ENCODE assay signal across 1 cellular context in the genomic region with DNA sequence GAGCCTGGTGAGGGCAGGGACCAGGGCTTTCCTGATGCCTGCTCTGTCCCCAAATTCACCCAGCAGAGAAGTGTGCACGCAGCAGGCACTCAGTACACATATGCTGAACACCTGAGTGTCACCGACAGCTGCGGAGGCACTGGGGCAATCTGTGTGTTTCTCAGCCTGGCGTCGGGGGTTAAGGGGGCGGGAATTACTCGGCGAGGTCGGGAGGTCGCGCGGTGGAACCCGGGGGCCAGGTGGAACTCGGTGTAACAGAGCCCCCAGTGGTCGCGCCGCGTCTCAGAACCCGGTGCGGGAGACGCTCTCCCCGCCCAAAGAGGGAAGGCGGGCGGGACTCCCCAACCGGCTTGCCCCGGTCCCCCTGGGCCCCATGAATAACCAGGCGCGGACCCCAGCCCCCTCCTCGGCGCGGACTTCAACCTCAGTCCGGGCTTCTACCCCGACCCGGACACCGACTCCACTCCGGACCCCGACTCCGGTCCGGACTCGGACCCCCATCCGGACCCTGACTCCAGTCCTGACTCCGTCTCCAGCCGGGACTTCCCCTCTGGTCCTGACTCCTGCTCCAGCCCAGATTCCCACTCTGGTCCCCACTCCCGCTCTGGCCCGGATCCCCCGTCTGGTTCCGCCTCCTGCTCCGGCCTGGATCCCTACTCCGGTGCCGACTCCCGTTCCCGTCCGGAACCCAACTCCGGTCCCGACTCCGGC.
A peak's percentile ranks its signal among the peaks of the same experiment; 100 is the strongest.
TF ChIP-seq lines count a peak whose summit lies in the region.

A gene with protein sequence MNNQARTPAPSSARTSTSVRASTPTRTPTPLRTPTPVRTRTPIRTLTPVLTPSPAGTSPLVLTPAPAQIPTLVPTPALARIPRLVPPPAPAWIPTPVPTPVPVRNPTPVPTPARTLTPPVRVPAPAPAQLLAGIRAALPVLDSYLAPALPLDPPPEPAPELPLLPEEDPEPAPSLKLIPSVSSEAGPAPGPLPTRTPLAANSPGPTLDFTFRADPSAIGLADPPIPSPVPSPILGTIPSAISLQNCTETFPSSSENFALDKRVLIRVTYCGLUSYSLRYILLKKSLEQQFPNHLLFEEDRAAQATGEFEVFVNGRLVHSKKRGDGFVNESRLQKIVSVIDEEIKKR (plus strand): TSS at position 300 of the 711 bp plus-strand sequence. CDS start 74 bp downstream, at position 374.

TF ChIP-seq in H1, 55 proteins besides CTCF, POLR2A, EP300 and RAD21 (continues in another document):
- TF ChIP-seq TEAD4 (IDR thresholded peaks at IDR 0.05; ENCODE audit: low read depth, low read length) (peak; percentile 19; the same call in 1 of the 2 replicates), SRF (IDR thresholded peaks at IDR 0.05; ENCODE audit: low read depth, low read length) (no peak), CHD2 (IDR thresholded peaks at IDR 0.05; ENCODE audit: low read length) (peak; percentile 52; the same call in 1 of the 2 replicates), POU5F1 (IDR thresholded peaks at IDR 0.05; ENCODE audit: low read depth, low read length) (no peak), KDM4A (IDR thresholded peaks at IDR 0.05; ENCODE audit: low read depth, low read length, severe bottlenecking) (peak; percentile 82), JUN (IDR thresholded peaks at IDR 0.05; ENCODE audit: low read depth, low read length) (0 out of 2 replicates have a peak, but pooled peaks have one; percentile 39), CBX5 (IDR thresholded peaks at IDR 0.05; ENCODE audit: low read depth, low read length) (no peak), KDM5A (IDR thresholded peaks at IDR 0.05; ENCODE audit: low read length) (no peak), PHF8 (conservative IDR thresholded peaks at IDR 0.05; ENCODE audit: low read depth, low read length) (peak; percentile 44; the same call in 1 of the 2 replicates), SIX5 (IDR thresholded peaks at IDR 0.05; ENCODE audit: low read depth, low read length) (no peak), YY1 (IDR thresholded peaks at IDR 0.05; ENCODE audit: low read depth, low read length) (no peak), EGR1 (IDR thresholded peaks at IDR 0.05; ENCODE audit: borderline replicate concordance, low read depth, low read length) (no peak), FOSL1 (IDR thresholded peaks at IDR 0.05; ENCODE audit: insufficient read depth, low read depth, low read length) (no peak), RNF2 (IDR thresholded peaks at IDR 0.05; ENCODE audit: borderline replicate concordance, low read depth, low read length, missing control alignments, poor library complexity, severe bottlenecking) (no peak), SAP30 (IDR thresholded peaks at IDR 0.05; ENCODE audit: insufficient read depth, insufficient replicate concordance, low read length) (no peak), CHD1 (IDR thresholded peaks at IDR 0.05; ENCODE audit: low read depth, low read length) (no peak), RXRA (IDR thresholded peaks at IDR 0.05; ENCODE audit: insufficient read depth, low read depth, low read length) (no peak), TAF1 (IDR thresholded peaks at IDR 0.05; ENCODE audit: low read depth, low read length) (peak; percentile 76), NANOG (IDR thresholded peaks at IDR 0.05; ENCODE audit: insufficient read depth, low read depth, low read length, poor library complexity, severe bottlenecking) (no peak), BCL11A (IDR thresholded peaks at IDR 0.05; ENCODE audit: low read depth in 2 of 2, low read length in 2 of 2) (no peak), KDM1A (IDR thresholded peaks at IDR 0.05; ENCODE audit: borderline replicate concordance, low read length) (no peak), CTBP2 (IDR thresholded peaks at IDR 0.05; ENCODE audit: borderline replicate concordance, insufficient read depth, insufficient read length, low read length) (peak; percentile 41), JUND (IDR thresholded peaks at IDR 0.05; ENCODE audit: low read length) (no peak), CREB1 (IDR thresholded peaks at IDR 0.05) (peak; percentile 52; the same call in 1 of the 2 replicates), SIN3A (conservative IDR thresholded peaks at IDR 0.05 in 1 of 2, IDR thresholded peaks at IDR 0.05 in 1 of 2; ENCODE audit: low read depth in 1 of 2, low read length in 2 of 2) (peak; percentile 65 to 75; a peak in 1 of 4 replicates), TBP (IDR thresholded peaks at IDR 0.05; ENCODE audit: low read depth, low read length) (peak; percentile 54; the same call in 1 of the 2 replicates), CBX8 (IDR thresholded peaks at IDR 0.05; ENCODE audit: borderline replicate concordance, low read depth, low read length) (no peak), CEBPB (IDR thresholded peaks at IDR 0.05; ENCODE audit: low read depth, low read length) (no peak), BRCA1 (IDR thresholded peaks at IDR 0.05; ENCODE audit: low read depth, low read length) (no peak), RFX5 (IDR thresholded peaks at IDR 0.05; ENCODE audit: borderline replicate concordance, low read depth, low read length) (peak; percentile 73), EZH2 (IDR thresholded peaks at IDR 0.05; ENCODE audit: low read depth, low read length, severe bottlenecking) (no peak), SP4 (IDR thresholded peaks at IDR 0.05; ENCODE audit: low read length) (0 out of 2 replicates have a peak, but pooled peaks have one; percentile 44), TAF7 (optimal IDR thresholded peaks at IDR 0.05; ENCODE audit: borderline replicate concordance, low read depth, low read length) (peak; percentile 35), TCF12 (IDR thresholded peaks at IDR 0.05; ENCODE audit: low read depth, low read length) (no peak), GTF2F1 (IDR thresholded peaks at IDR 0.05; ENCODE audit: borderline replicate concordance, low read depth, low read length) (0 out of 2 replicates have a peak, but pooled peaks have one; percentile 32), POLR2AphosphoS5 (IDR thresholded peaks at IDR 0.05; ENCODE audit: low read depth, low read length) (no peak), HDAC6 (IDR thresholded peaks at IDR 0.05; ENCODE audit: low read depth, low read length) (no peak), SP1 (IDR thresholded peaks at IDR 0.05; ENCODE audit: low read depth, low read length) (peak; percentile 100), SP2 (IDR thresholded peaks at IDR 0.05; ENCODE audit: low read length) (no peak), ASH2L (IDR thresholded peaks at IDR 0.05; ENCODE audit: low read length) (peak; percentile 74), BACH1 (IDR thresholded peaks at IDR 0.05; ENCODE audit: low read length) (peak; percentile 56), ZNF274 (IDR thresholded peaks at IDR 0.05; ENCODE audit: borderline replicate concordance, extremely low read depth, low read length) (no peak), MAFK (IDR thresholded peaks at IDR 0.05; ENCODE audit: low read depth, low read length) (no peak), SUZ12 (IDR thresholded peaks at IDR 0.05; ENCODE audit: low read length) (no peak; the same call in 1 of the 2 replicates), GABPA (IDR thresholded peaks at IDR 0.05; ENCODE audit: borderline replicate concordance, insufficient read depth, low read length) (peak; percentile 73; the same call in 1 of the 2 replicates)
- TF ChIP-seq, protein P1, sequence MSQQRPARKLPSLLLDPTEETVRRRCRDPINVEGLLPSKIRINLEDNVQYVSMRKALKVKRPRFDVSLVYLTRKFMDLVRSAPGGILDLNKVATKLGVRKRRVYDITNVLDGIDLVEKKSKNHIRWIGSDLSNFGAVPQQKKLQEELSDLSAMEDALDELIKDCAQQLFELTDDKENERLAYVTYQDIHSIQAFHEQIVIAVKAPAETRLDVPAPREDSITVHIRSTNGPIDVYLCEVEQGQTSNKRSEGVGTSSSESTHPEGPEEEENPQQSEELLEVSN (IDR thresholded peaks at IDR 0.05) = peak; percentile 58; the same call in 1 of the 2 replicates
- TF ChIP-seq, protein P2, sequence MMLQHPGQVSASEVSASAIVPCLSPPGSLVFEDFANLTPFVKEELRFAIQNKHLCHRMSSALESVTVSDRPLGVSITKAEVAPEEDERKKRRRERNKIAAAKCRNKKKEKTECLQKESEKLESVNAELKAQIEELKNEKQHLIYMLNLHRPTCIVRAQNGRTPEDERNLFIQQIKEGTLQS (IDR thresholded peaks at IDR 0.05; ENCODE audit: insufficient read depth, low read depth, low read length) = no peak
- TF ChIP-seq, protein P3, sequence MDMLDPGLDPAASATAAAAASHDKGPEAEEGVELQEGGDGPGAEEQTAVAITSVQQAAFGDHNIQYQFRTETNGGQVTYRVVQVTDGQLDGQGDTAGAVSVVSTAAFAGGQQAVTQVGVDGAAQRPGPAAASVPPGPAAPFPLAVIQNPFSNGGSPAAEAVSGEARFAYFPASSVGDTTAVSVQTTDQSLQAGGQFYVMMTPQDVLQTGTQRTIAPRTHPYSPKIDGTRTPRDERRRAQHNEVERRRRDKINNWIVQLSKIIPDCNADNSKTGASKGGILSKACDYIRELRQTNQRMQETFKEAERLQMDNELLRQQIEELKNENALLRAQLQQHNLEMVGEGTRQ (IDR thresholded peaks at IDR 0.05; ENCODE audit: low read length) = no peak
- TF ChIP-seq, protein P4, sequence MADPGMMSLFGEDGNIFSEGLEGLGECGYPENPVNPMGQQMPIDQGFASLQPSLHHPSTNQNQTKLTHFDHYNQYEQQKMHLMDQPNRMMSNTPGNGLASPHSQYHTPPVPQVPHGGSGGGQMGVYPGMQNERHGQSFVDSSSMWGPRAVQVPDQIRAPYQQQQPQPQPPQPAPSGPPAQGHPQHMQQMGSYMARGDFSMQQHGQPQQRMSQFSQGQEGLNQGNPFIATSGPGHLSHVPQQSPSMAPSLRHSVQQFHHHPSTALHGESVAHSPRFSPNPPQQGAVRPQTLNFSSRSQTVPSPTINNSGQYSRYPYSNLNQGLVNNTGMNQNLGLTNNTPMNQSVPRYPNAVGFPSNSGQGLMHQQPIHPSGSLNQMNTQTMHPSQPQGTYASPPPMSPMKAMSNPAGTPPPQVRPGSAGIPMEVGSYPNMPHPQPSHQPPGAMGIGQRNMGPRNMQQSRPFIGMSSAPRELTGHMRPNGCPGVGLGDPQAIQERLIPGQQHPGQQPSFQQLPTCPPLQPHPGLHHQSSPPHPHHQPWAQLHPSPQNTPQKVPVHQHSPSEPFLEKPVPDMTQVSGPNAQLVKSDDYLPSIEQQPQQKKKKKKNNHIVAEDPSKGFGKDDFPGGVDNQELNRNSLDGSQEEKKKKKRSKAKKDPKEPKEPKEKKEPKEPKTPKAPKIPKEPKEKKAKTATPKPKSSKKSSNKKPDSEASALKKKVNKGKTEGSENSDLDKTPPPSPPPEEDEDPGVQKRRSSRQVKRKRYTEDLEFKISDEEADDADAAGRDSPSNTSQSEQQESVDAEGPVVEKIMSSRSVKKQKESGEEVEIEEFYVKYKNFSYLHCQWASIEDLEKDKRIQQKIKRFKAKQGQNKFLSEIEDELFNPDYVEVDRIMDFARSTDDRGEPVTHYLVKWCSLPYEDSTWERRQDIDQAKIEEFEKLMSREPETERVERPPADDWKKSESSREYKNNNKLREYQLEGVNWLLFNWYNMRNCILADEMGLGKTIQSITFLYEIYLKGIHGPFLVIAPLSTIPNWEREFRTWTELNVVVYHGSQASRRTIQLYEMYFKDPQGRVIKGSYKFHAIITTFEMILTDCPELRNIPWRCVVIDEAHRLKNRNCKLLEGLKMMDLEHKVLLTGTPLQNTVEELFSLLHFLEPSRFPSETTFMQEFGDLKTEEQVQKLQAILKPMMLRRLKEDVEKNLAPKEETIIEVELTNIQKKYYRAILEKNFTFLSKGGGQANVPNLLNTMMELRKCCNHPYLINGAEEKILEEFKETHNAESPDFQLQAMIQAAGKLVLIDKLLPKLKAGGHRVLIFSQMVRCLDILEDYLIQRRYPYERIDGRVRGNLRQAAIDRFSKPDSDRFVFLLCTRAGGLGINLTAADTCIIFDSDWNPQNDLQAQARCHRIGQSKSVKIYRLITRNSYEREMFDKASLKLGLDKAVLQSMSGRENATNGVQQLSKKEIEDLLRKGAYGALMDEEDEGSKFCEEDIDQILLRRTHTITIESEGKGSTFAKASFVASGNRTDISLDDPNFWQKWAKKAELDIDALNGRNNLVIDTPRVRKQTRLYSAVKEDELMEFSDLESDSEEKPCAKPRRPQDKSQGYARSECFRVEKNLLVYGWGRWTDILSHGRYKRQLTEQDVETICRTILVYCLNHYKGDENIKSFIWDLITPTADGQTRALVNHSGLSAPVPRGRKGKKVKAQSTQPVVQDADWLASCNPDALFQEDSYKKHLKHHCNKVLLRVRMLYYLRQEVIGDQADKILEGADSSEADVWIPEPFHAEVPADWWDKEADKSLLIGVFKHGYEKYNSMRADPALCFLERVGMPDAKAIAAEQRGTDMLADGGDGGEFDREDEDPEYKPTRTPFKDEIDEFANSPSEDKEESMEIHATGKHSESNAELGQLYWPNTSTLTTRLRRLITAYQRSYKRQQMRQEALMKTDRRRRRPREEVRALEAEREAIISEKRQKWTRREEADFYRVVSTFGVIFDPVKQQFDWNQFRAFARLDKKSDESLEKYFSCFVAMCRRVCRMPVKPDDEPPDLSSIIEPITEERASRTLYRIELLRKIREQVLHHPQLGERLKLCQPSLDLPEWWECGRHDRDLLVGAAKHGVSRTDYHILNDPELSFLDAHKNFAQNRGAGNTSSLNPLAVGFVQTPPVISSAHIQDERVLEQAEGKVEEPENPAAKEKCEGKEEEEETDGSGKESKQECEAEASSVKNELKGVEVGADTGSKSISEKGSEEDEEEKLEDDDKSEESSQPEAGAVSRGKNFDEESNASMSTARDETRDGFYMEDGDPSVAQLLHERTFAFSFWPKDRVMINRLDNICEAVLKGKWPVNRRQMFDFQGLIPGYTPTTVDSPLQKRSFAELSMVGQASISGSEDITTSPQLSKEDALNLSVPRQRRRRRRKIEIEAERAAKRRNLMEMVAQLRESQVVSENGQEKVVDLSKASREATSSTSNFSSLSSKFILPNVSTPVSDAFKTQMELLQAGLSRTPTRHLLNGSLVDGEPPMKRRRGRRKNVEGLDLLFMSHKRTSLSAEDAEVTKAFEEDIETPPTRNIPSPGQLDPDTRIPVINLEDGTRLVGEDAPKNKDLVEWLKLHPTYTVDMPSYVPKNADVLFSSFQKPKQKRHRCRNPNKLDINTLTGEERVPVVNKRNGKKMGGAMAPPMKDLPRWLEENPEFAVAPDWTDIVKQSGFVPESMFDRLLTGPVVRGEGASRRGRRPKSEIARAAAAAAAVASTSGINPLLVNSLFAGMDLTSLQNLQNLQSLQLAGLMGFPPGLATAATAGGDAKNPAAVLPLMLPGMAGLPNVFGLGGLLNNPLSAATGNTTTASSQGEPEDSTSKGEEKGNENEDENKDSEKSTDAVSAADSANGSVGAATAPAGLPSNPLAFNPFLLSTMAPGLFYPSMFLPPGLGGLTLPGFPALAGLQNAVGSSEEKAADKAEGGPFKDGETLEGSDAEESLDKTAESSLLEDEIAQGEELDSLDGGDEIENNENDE (IDR thresholded peaks at IDR 0.05; ENCODE audit: insufficient replicate concordance, low read length) = no peak
- TF ChIP-seq, protein P5, sequence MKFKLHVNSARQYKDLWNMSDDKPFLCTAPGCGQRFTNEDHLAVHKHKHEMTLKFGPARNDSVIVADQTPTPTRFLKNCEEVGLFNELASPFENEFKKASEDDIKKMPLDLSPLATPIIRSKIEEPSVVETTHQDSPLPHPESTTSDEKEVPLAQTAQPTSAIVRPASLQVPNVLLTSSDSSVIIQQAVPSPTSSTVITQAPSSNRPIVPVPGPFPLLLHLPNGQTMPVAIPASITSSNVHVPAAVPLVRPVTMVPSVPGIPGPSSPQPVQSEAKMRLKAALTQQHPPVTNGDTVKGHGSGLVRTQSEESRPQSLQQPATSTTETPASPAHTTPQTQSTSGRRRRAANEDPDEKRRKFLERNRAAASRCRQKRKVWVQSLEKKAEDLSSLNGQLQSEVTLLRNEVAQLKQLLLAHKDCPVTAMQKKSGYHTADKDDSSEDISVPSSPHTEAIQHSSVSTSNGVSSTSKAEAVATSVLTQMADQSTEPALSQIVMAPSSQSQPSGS (IDR thresholded peaks at IDR 0.05; ENCODE audit: low read length) = no peak
- TF ChIP-seq, protein P6, sequence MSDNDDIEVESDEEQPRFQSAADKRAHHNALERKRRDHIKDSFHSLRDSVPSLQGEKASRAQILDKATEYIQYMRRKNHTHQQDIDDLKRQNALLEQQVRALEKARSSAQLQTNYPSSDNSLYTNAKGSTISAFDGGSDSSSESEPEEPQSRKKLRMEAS (IDR thresholded peaks at IDR 0.05) = peak; percentile 25; the same call in 1 of the 2 replicates
